ENCODE assay signal across 12 cellular contexts in the genomic region with DNA sequence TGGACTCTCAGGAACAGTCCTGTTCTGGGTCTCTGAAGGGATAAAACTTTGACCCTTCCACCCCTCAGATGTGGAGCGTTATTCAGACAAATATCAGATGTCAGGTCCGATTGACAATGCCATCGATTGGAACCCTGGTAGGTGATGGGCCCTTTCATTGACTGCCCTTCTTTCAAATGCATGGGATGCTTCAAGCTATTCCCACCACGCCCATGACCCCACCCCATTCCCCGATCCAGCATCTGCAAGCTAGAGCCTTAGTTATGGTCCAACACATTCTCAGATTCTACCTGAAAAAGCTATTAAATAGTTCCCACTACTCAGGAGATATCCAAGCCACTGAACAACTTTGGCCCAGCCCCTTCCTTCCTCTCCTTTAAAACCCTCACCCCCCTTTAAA. TPM values are rescaled to one million over a fixed set of nuclear protein-coding genes. Genes with fewer than 3 reads are reported as not detected.
DNase-seq lines count a peak whose midpoint lies in the region; ATAC-seq, FAIRE-seq and TF ChIP-seq lines count a peak whose summit lies in the region.
"Had no signal": no experiment of that assay in that cellular context is flagged by ENCODE, and none has a peak within 500 bp of the region (broad histone marks: within the 10 kb centered on the region; RNA-seq: fewer than 3 reads in every experiment).

No MANE protein-coding gene starts in this region.

- H4K20me1 ChIP-seq in DOHH2 (ENCODE audit: control insufficient read depth, insufficient read depth, low read depth, low read length): no peaks in the 10 kb centered on the region

- peaks cover 0 to 18% (median 2%) of the 10 kb centered on the region in 3 donors for H3K36me3 Mint-ChIP-seq in naive thymus-derived CD8-positive, alpha-beta T cell
- H3K36me3 Mint-ChIP-seq: activated naive CD4-positive, alpha-beta T cell treated with anti-CD3 and anti-CD28 coated beads, Interleukin-2, amount 50 U/mL, for 72 hours had no signal

- H3K27ac Mint-ChIP-seq in naive thymus-derived CD8-positive, alpha-beta T cell: no peak overlapping the region

- H3K27me3 ChIP-seq in DOHH2 (ENCODE audit: control insufficient read depth, low read length) (no peaks in the 10 kb centered on the region), Peyer's patch (no peaks in the 10 kb centered on the region), suprapubic skin (no peaks in the 10 kb centered on the region)

- no peak for ATAC-seq in naive thymus-derived CD8-positive, alpha-beta T cell

- FAIRE-seq in H54 (lab: Jason Lieb, UNC): no peak
- FAIRE-seq: RCC 7860 had no signal

- TF ChIP-seq EP300 in suprapubic skin (IDR thresholded peaks at IDR 0.05): no peak

- 74% methylated on average over 5 of the region's 5 CpGs for WGBS in suprapubic skin

- TF ChIP-seq POLR2A in Peyer's patch (IDR thresholded peaks at IDR 0.05) (no peak), suprapubic skin (IDR thresholded peaks at IDR 0.05) (no peak), H54 (IDR thresholded peaks at IDR 0.05; ENCODE audit: low read depth, low read length) (no peak)

- no peaks in the 10 kb centered on the region for H3K9me2 ChIP-seq in DOHH2 (replicated peaks; ENCODE audit: control insufficient read depth, low read length)

- TF ChIP-seq CTCF in DOHH2 (IDR thresholded peaks at IDR 0.05; ENCODE audit: low read depth, low read length, poor library complexity, severe bottlenecking) (no peak), Peyer's patch (IDR thresholded peaks at IDR 0.05) (no peak), suprapubic skin (IDR thresholded peaks at IDR 0.05) (no peak)

- DNase-seq in Peyer's patch (peak in 1 of 3 donors; percentile 50), inferior parietal cortex (ENCODE audit: extremely low spot score) (peak; percentile 3), suprapubic skin (ENCODE audit: low spot score in 2 of 2) (peak; percentile 63 to 67), H54 (ENCODE audit: insufficient read length, low spot score) (no peak), NCI-H2107 treated with DMSO at 0.1 percent for 48 hours (lab: John Stamatoyannopoulos, UW; ENCODE audit: unreplicated experiment) (no peak)
- DNase-seq in naive thymus-derived CD8-positive, alpha-beta T cell: no peak
- DNase-seq in stimulated activated naive CD4-positive, alpha-beta T cell treated with Interleukin-2 at 50 U/mL for 16 hours (lab: John Stamatoyannopoulos, UW): no peak

- peaks cover 19% of the 10 kb centered on the region for H3K36me3 ChIP-seq in DOHH2 (ENCODE audit: control insufficient read depth, low read length)
- no peaks in the 10 kb centered on the region for H3K36me3 ChIP-seq in Peyer's patch
- H3K36me3 ChIP-seq in suprapubic skin: no peaks in the 10 kb centered on the region

- H3K9me3 Mint-ChIP-seq in naive thymus-derived CD8-positive, alpha-beta T cell: no peaks in the 10 kb centered on the region
- H3K9me3 Mint-ChIP-seq: activated CD8-positive, alpha-beta T cell treated with anti-CD3 and anti-CD28 coated beads for 36 hours; activated naive CD4-positive, alpha-beta T cell treated with anti-CD3 and anti-CD28 coated beads, Interleukin-2, amount 50 U/mL, for 72 hours had no signal

- POLR2A ChIA-PET in naive thymus-derived CD8-positive, alpha-beta T cell (lab: Charles Lee): interaction anchor here (0.6 to 30.6 kb wide), 10 partner anchors 9 to 118 kb away, joined by 3 to 1573 read pairs (median 5); partner anchors contain the start of genes ANKRD34A, LIX1L, PIAS3 and POLR3GL

- no peaks in the 10 kb centered on the region for H3K79me2 ChIP-seq in DOHH2 (ENCODE audit: control insufficient read depth, low read length)

- peak overlapping the region; percentile 79 for H3K4me2 ChIP-seq in DOHH2 (ENCODE audit: low read length)

- H3K4me3 ChIP-seq in DOHH2 (ENCODE audit: low read length) (no peak overlapping the region), Peyer's patch (no peak overlapping the region), suprapubic skin (no peak overlapping the region)

- H3K9me3 ChIP-seq in DOHH2 (ENCODE audit: control insufficient read depth, insufficient read depth, low read length) (no peaks in the 10 kb centered on the region), Peyer's patch (no peaks in the 10 kb centered on the region), suprapubic skin (no peaks in the 10 kb centered on the region)

- H3F3A ChIP-seq in DOHH2 (ENCODE audit: control insufficient read depth, insufficient read depth): peaks cover 26% of the 10 kb centered on the region

- H3K4me1 Mint-ChIP-seq in naive thymus-derived CD8-positive, alpha-beta T cell: peaks cover 8 to 37% (median 28%) of the 10 kb centered on the region in 4 donors

- H3K27me3 Mint-ChIP-seq in naive thymus-derived CD8-positive, alpha-beta T cell: no peaks in the 10 kb centered on the region
- H3K27me3 Mint-ChIP-seq: activated CD8-positive, alpha-beta T cell treated with anti-CD3 and anti-CD28 coated beads for 36 hours had no signal

- H3K4me1 ChIP-seq in DOHH2 (ENCODE audit: control insufficient read depth, low read length) (peaks cover 50% of the 10 kb centered on the region), Peyer's patch (peaks cover 10 to 43% (median 26%) of the 10 kb centered on the region in 4 donors), suprapubic skin (peaks cover 48% of the 10 kb centered on the region)

- H3K27ac ChIP-seq in DOHH2 (ENCODE audit: low read depth, low read length): no peak overlapping the region
- H3K27ac ChIP-seq in Peyer's patch: peak overlapping the region; percentile 86 to 98 (median 92)
- H3K27ac ChIP-seq in suprapubic skin: peak overlapping the region; percentile 95

- H3K4me3 Mint-ChIP-seq in naive thymus-derived CD8-positive, alpha-beta T cell: peak overlapping the region in 1 of 10 donors; percentile 11
- H3K4me3 Mint-ChIP-seq: activated CD8-positive, alpha-beta T cell treated with anti-CD3 and anti-CD28 coated beads for 36 hours had no signal

RNA-seq across cellular contexts. Expression of gene POLR3GL, which starts 12.5 kb away (rescaled TPM):
- 10 to 100 TPM in 3 of 4 donors, 1 to 10 TPM in 1; 8.7 to 25.6 (median 12.5) TPM for total RNA-seq in Peyer's patch
- 10 to 100 TPM in 2 of 4 donors, 1 to 10 TPM in 2; 7.3 to 16.7 (median 11.9) TPM for total RNA-seq in suprapubic skin
- total RNA-seq in naive thymus-derived CD8-positive, alpha-beta T cell: 10 to 100 TPM; 32.5 to 34.4 TPM
- polyA plus RNA-seq in naive thymus-derived CD8-positive, alpha-beta T cell: 100 to 1,000 TPM in 1 of 3 donors, 10 to 100 TPM in 2; 98.4 to 101 (median 98.6) TPM

RNA-seq across cellular contexts. Expression of gene ANKRD34A, which starts 12.6 kb away (rescaled TPM):
- total RNA-seq in Peyer's patch: 1 to 10 TPM in 1 of 4 donors, under 1 TPM in 1, not detected in 2; 0.54 to 3.7 TPM
- under 1 TPM in 3 of 4 donors, not detected in 1; 0.21 to 0.64 (median 0.45) TPM for total RNA-seq in suprapubic skin
- 1 to 10 TPM in 1 of 2 experiments, under 1 TPM in 1; 0.96 to 1.6 TPM for total RNA-seq in naive thymus-derived CD8-positive, alpha-beta T cell
- under 1 TPM; 0.12 to 0.38 (median 0.25) TPM for polyA plus RNA-seq in naive thymus-derived CD8-positive, alpha-beta T cell

RNA-seq across cellular contexts. Expression of gene LIX1L, which starts 19.2 kb away (rescaled TPM):
- total RNA-seq in Peyer's patch: 10 to 100 TPM in 1 of 4 donors, 1 to 10 TPM in 3; 3.7 to 10.7 (median 4.5) TPM
- 10 to 100 TPM in 3 of 4 donors, 1 to 10 TPM in 1; 7.6 to 18.4 (median 11.3) TPM for total RNA-seq in suprapubic skin
- total RNA-seq in naive thymus-derived CD8-positive, alpha-beta T cell: 10 to 100 TPM; 54.6 to 59.4 TPM
- polyA plus RNA-seq in naive thymus-derived CD8-positive, alpha-beta T cell: 10 to 100 TPM; 26.3 to 31.7 (median 29.3) TPM

RNA-seq across cellular contexts. Expression of gene TXNIP, which starts 19.4 kb away (rescaled TPM):
- total RNA-seq in Peyer's patch (1,000 to 10,000 TPM in 2 of 4 donors, 100 to 1,000 TPM in 2; 313 to 1,366 (median 694) TPM), suprapubic skin (1,000 to 10,000 TPM; 2,326 to 8,649 (median 2,541) TPM)
- 100 to 1,000 TPM; 836 to 848 TPM for total RNA-seq in naive thymus-derived CD8-positive, alpha-beta T cell
- polyA plus RNA-seq in naive thymus-derived CD8-positive, alpha-beta T cell: 1,000 to 10,000 TPM; 4,009 to 5,114 (median 5,016) TPM

RNA-seq across cellular contexts. Expression of gene HJV, which starts 44.5 kb away (rescaled TPM):
- not detected for total RNA-seq in Peyer's patch
- total RNA-seq in suprapubic skin: not detected
- total RNA-seq in naive thymus-derived CD8-positive, alpha-beta T cell: not detected
- polyA plus RNA-seq in naive thymus-derived CD8-positive, alpha-beta T cell: not detected
- total RNA-seq: activated CD8-positive, alpha-beta T cell treated with anti-CD3 and anti-CD28 coated beads for 36 hours; activated naive CD4-positive, alpha-beta T cell treated with anti-CD3 and anti-CD28 coated beads, Interleukin-2, amount 50 U/mL, for 72 hours; T-helper 2 cell treated with Interferon-gamma antibody and Interleukin-4, amounts not matched to agents 100 ng/mL and 5 ng/mL, for 36 hours had no signal

Comparison
In these comparisons a context has a peak if more than half of its experiments do, and no peak if none do; other contexts are left out.
1. DNase-seq: peak in inferior parietal cortex (single experiment) and suprapubic skin (2 of 2); none in naive thymus-derived CD8-positive, alpha-beta T cell (0 of 10), H54 (single experiment), stimulated activated naive CD4-positive, alpha-beta T cell treated with Interleukin-2 at 50 U/mL for 16 hours (single experiment) and NCI-H2107 treated with DMSO at 0.1 percent for 48 hours (single experiment).